1 cellular context compared by ENCODE assay signal in the genomic region with DNA sequence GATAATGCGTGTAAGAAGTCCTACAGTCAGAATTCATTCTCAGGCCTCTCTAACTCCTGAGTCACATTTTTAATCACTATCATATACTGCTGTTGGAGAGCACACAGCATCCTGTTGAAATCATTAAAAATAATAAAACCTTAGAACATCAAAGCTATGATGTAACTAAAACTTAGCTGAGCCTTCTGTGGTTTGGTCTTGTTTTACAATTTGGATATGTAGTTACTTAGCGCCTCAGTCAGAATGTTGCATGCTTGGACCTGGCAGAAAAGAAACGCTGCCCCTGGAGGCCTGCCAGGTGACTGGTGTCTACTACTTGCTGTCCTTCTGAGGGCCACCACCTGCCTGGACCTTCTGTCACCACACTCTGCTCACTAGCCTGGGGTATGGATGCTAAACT.
TF ChIP-seq lines count a peak whose summit lies in the region.

No MANE protein-coding gene starts in this region.

TF ChIP-seq in SK-N-SH treated with all-trans-retinoic acid at 6 μM for 48 hours, 23 proteins besides CTCF, POLR2A, EP300 and RAD21 (continued from another document):
- TF ChIP-seq, protein P1, sequence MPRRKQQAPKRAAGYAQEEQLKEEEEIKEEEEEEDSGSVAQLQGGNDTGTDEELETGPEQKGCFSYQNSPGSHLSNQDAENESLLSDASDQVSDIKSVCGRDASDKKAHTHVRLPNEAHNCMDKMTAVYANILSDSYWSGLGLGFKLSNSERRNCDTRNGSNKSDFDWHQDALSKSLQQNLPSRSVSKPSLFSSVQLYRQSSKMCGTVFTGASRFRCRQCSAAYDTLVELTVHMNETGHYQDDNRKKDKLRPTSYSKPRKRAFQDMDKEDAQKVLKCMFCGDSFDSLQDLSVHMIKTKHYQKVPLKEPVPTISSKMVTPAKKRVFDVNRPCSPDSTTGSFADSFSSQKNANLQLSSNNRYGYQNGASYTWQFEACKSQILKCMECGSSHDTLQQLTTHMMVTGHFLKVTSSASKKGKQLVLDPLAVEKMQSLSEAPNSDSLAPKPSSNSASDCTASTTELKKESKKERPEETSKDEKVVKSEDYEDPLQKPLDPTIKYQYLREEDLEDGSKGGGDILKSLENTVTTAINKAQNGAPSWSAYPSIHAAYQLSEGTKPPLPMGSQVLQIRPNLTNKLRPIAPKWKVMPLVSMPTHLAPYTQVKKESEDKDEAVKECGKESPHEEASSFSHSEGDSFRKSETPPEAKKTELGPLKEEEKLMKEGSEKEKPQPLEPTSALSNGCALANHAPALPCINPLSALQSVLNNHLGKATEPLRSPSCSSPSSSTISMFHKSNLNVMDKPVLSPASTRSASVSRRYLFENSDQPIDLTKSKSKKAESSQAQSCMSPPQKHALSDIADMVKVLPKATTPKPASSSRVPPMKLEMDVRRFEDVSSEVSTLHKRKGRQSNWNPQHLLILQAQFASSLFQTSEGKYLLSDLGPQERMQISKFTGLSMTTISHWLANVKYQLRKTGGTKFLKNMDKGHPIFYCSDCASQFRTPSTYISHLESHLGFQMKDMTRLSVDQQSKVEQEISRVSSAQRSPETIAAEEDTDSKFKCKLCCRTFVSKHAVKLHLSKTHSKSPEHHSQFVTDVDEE (CRISPR knock-in tag; IDR thresholded peaks at IDR 0.05) = no peak
- no peak for TF ChIP-seq TCF4 (CRISPR knock-in tag; IDR thresholded peaks at IDR 0.05; ENCODE audit: borderline replicate concordance)
TF ChIP-seq in SK-N-SH treated with all-trans-retinoic acid at 6 μM for 48 hours: peak in this region for 0.
